ENCODE assay signal across 1 cellular context in the genomic region with DNA sequence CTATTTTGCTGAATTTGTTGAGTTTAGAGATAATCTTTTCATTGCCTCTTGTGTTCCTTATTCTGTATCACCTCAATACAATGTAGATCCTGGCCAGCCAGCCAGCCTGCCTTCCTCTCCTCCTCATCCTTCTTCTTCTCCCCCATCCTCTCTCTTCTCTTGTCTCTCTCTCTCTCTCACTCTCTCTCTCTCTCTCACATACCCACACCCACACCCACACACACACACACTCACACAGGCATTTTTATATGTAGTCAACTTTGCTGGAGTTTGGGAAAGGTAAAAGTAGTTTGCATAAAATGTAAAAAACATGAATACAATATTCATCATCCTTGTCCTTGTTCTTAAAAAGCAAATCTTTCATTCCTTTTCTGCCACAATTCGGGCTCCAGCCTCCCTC.
TF ChIP-seq lines count a peak whose summit lies in the region.

No MANE protein-coding gene starts in this region.

TF ChIP-seq in HEK293, 187 proteins besides CTCF, POLR2A, EP300 and RAD21 (continued from another document):
- TF ChIP-seq, protein P1, sequence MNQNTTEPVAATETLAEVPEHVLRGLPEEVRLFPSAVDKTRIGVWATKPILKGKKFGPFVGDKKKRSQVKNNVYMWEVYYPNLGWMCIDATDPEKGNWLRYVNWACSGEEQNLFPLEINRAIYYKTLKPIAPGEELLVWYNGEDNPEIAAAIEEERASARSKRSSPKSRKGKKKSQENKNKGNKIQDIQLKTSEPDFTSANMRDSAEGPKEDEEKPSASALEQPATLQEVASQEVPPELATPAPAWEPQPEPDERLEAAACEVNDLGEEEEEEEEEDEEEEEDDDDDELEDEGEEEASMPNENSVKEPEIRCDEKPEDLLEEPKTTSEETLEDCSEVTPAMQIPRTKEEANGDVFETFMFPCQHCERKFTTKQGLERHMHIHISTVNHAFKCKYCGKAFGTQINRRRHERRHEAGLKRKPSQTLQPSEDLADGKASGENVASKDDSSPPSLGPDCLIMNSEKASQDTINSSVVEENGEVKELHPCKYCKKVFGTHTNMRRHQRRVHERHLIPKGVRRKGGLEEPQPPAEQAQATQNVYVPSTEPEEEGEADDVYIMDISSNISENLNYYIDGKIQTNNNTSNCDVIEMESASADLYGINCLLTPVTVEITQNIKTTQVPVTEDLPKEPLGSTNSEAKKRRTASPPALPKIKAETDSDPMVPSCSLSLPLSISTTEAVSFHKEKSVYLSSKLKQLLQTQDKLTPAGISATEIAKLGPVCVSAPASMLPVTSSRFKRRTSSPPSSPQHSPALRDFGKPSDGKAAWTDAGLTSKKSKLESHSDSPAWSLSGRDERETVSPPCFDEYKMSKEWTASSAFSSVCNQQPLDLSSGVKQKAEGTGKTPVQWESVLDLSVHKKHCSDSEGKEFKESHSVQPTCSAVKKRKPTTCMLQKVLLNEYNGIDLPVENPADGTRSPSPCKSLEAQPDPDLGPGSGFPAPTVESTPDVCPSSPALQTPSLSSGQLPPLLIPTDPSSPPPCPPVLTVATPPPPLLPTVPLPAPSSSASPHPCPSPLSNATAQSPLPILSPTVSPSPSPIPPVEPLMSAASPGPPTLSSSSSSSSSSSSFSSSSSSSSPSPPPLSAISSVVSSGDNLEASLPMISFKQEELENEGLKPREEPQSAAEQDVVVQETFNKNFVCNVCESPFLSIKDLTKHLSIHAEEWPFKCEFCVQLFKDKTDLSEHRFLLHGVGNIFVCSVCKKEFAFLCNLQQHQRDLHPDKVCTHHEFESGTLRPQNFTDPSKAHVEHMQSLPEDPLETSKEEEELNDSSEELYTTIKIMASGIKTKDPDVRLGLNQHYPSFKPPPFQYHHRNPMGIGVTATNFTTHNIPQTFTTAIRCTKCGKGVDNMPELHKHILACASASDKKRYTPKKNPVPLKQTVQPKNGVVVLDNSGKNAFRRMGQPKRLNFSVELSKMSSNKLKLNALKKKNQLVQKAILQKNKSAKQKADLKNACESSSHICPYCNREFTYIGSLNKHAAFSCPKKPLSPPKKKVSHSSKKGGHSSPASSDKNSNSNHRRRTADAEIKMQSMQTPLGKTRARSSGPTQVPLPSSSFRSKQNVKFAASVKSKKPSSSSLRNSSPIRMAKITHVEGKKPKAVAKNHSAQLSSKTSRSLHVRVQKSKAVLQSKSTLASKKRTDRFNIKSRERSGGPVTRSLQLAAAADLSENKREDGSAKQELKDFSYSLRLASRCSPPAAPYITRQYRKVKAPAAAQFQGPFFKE (tag by site-specific recombination; IDR thresholded peaks at IDR 0.05; ENCODE audit: borderline replicate concordance) = no peak
- TF ChIP-seq, protein P2, sequence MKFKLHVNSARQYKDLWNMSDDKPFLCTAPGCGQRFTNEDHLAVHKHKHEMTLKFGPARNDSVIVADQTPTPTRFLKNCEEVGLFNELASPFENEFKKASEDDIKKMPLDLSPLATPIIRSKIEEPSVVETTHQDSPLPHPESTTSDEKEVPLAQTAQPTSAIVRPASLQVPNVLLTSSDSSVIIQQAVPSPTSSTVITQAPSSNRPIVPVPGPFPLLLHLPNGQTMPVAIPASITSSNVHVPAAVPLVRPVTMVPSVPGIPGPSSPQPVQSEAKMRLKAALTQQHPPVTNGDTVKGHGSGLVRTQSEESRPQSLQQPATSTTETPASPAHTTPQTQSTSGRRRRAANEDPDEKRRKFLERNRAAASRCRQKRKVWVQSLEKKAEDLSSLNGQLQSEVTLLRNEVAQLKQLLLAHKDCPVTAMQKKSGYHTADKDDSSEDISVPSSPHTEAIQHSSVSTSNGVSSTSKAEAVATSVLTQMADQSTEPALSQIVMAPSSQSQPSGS (tag by site-specific recombination; IDR thresholded peaks at IDR 0.05; ENCODE audit: low read depth) = no peak
- TF ChIP-seq ZNF558 (tag by site-specific recombination; IDR thresholded peaks at IDR 0.05) = no peak
- no peak for TF ChIP-seq ZNF354C (tag by site-specific recombination; IDR thresholded peaks at IDR 0.05; ENCODE audit: borderline replicate concordance, low read depth)
- TF ChIP-seq ZFHX2 (tag by site-specific recombination; conservative IDR thresholded peaks at IDR 0.05) = peak; percentile 83
- TF ChIP-seq ZNF529 (tag by site-specific recombination; IDR thresholded peaks at IDR 0.05; ENCODE audit: insufficient replicate concordance) = no peak
- no peak for TF ChIP-seq ZNF521 (tag by site-specific recombination; IDR thresholded peaks at IDR 0.05)
- no peak for TF ChIP-seq ZNF585B (tag by site-specific recombination; IDR thresholded peaks at IDR 0.05)
- TF ChIP-seq ZNF510 (tag by site-specific recombination; IDR thresholded peaks at IDR 0.05; ENCODE audit: insufficient replicate concordance) = no peak
- TF ChIP-seq ZNF138 (tag by site-specific recombination; IDR thresholded peaks at IDR 0.05; ENCODE audit: borderline replicate concordance) = no peak
- no peak for TF ChIP-seq ZBTB7A (tag by site-specific recombination; IDR thresholded peaks at IDR 0.05; ENCODE audit: low read depth)
- TF ChIP-seq ZNF155 (tag by site-specific recombination; IDR thresholded peaks at IDR 0.05) = no peak
- peak; percentile 87 for TF ChIP-seq EGR2 (tag by site-specific recombination; IDR thresholded peaks at IDR 0.05; ENCODE audit: low read depth)
